19 cellular contexts compared by ENCODE assay signal in the genomic region with DNA sequence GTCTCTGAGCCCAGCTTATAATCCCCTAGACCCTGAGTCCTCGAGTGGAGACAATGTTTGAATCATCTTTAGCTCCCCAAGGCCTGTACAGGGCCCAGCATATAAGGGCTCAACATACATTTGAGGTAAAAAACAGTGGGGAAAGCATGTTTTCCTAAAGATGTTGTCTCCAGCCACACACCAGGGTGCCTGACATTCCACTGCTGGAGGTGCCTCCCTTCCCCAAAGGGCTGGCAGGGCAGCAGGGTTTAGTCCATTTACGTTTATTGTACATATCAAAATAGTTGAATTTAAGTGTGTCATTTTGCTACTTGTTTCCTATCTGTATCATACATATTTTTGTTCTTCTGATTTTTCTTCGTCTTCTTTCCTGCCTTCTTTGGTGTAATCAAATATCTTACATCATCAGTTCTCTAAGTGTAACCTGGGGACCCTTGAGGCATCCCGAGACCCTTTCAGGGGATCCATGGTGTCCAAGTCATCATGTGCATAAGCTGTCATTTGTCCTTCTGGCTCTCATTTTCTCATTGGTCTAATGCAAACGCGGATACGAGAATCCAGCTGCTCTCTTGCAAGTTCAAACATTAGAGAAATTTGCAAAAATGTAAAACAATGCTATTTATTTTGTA.
DNase-seq lines count a peak whose midpoint lies in the region; ATAC-seq and TF ChIP-seq lines count a peak whose summit lies in the region.
"Had no signal": no experiment of that assay in that cellular context is flagged by ENCODE, and none has a peak within 500 bp of the region (broad histone marks: within the 10 kb centered on the region; RNA-seq: fewer than 3 reads in every experiment).

No MANE protein-coding gene starts in this region.

- no peak for TF ChIP-seq CTCF in HEK293 (tag by site-specific recombination; IDR thresholded peaks at IDR 0.05)
- no peak for TF ChIP-seq CTCF in endodermal cell (conservative IDR thresholded peaks at IDR 0.05)
- TF ChIP-seq CTCF in osteocyte (IDR thresholded peaks at IDR 0.05): no peak

- CTCF ChIA-PET in HEK293 (lab: Yijun Ruan, JAX): no interaction called here

- POLR2A ChIA-PET in HEK293 (lab: Yijun Ruan, JAX): no interaction called here

- 93 to 97% methylated on average over 6 of the region's 7 CpGs for whole genome bisulfite sequencing in endodermal cell (ENCODE audit: insufficient coverage in 1 of 2, insufficient read length in 1 of 2), 2 experiments

- H3K4me1 Mint-ChIP-seq in endodermal cell (no peaks in the 10 kb centered on the region), osteocyte (ENCODE audit: unreplicated experiment) (no peaks in the 10 kb centered on the region)
- H3K4me1 Mint-ChIP-seq: CD4-positive, CD25-positive, alpha-beta regulatory T cell; CD8-positive, alpha-beta memory T cell had no signal

- H3K36me3 Mint-ChIP-seq in endodermal cell (ENCODE audit: low read depth): no peaks in the 10 kb centered on the region
- H3K36me3 Mint-ChIP-seq in osteocyte (ENCODE audit: unreplicated experiment): peaks cover 4% of the 10 kb centered on the region
- H3K36me3 Mint-ChIP-seq: CD4-positive, CD25-positive, alpha-beta regulatory T cell had no signal

- H3K4me1 ChIP-seq in HEK293 (ENCODE audit: control insufficient read depth, insufficient read depth, low read length) (no peaks in the 10 kb centered on the region), endodermal cell (ENCODE audit: control insufficient read depth, insufficient read depth, low read length) (no peaks in the 10 kb centered on the region)
- H3K4me1 ChIP-seq: BE2C had no signal

- no peak overlapping the region for H3K4me3 ChIP-seq in HEK293 (ENCODE audit: low read depth, low read length)
- no peak overlapping the region for H3K4me3 ChIP-seq in endodermal cell (ENCODE audit: low read length)
- H3K4me3 ChIP-seq: GM23248 had no signal

- H3K27ac ChIP-seq in HEK293 (ENCODE audit: extremely low read depth, low read depth, low read length) (no peak overlapping the region), endodermal cell (ENCODE audit: low read depth, low read length) (no peak overlapping the region)
- H3K27ac ChIP-seq: GM23248, HL-60 had no signal

- no peak for ATAC-seq in sciatic nerve

- H3K4me3 Mint-ChIP-seq in endodermal cell: no peak overlapping the region
- H3K4me3 Mint-ChIP-seq in osteocyte (ENCODE audit: unreplicated experiment): no peak overlapping the region
- H3K4me3 Mint-ChIP-seq: CD4-positive, CD25-positive, alpha-beta regulatory T cell; CD8-positive, alpha-beta memory T cell; HFFc6 had no signal

- H3K27me3 Mint-ChIP-seq in endodermal cell (ENCODE audit: insufficient read depth): peaks cover 3% of the 10 kb centered on the region
- peaks cover 2% of the 10 kb centered on the region for H3K27me3 Mint-ChIP-seq in osteocyte (ENCODE audit: unreplicated experiment)
- H3K27me3 Mint-ChIP-seq: CD4-positive, CD25-positive, alpha-beta regulatory T cell; CD8-positive, alpha-beta memory T cell had no signal

- H3K9me3 ChIP-seq in HEK293 (ENCODE audit: control insufficient read depth, insufficient read depth, low read depth, low read length) (no peaks in the 10 kb centered on the region), endodermal cell (ENCODE audit: control insufficient read depth, low read length) (peaks cover 9% of the 10 kb centered on the region)
- H3K9me3 ChIP-seq: BE2C had no signal

- DNase-seq in 8988T (peak; percentile 11), endodermal cell (peak; percentile 13), sciatic nerve (ENCODE audit: low spot score) (peak; percentile 26), dermis blood vessel endothelial cell (no peak), osteocyte (ENCODE audit: extremely low spot score, unreplicated experiment) (no peak), NCI-H345 treated with DMSO at 0.1 percent for 48 hours (lab: John Stamatoyannopoulos, UW; ENCODE audit: unreplicated experiment) (no peak)
- DNase-seq: ACHN; BE2C; CD4-positive, CD25-positive, alpha-beta regulatory T cell; CD8-positive, alpha-beta memory T cell; COR-L47; DMS153; DMS79; GDM1; GM23248; HCEC 1CT; HFFc6 had no signal

- no peak overlapping the region for H3K9ac ChIP-seq in endodermal cell (ENCODE audit: extremely low read depth, low read length, poor library complexity, severe bottlenecking)
- H3K9ac ChIP-seq: GM23248 had no signal

- no peaks in the 10 kb centered on the region for H3K27me3 ChIP-seq in endodermal cell (ENCODE audit: control insufficient read depth, insufficient read depth, low read length, poor library complexity, severe bottlenecking)
- H3K27me3 ChIP-seq: BE2C had no signal

- H3K27ac Mint-ChIP-seq in endodermal cell (no peak overlapping the region), osteocyte (ENCODE audit: unreplicated experiment) (no peak overlapping the region)
- H3K27ac Mint-ChIP-seq: CD4-positive, CD25-positive, alpha-beta regulatory T cell; HFFc6 had no signal

- H3K36me3 ChIP-seq in HEK293 (ENCODE audit: control insufficient read depth in 2 of 2, insufficient read depth in 1 of 2, low read length in 2 of 2) (no peaks in the 10 kb centered on the region), endodermal cell (ENCODE audit: control insufficient read depth, insufficient read depth, low read length) (no peaks in the 10 kb centered on the region)
- H3K36me3 ChIP-seq: BE2C had no signal

- H3K9me3 Mint-ChIP-seq in endodermal cell (peaks cover 19% of the 10 kb centered on the region), osteocyte (ENCODE audit: unreplicated experiment) (peaks cover 5% of the 10 kb centered on the region)

- intact Hi-C loops in sciatic nerve (cut with DNase I): no loop called here

TF ChIP-seq in HEK293, 187 proteins besides CTCF, POLR2A, EP300 and RAD21:
- peak; percentile 93; the same call in 1 of the 2 replicates for TF ChIP-seq TRIM28 (IDR thresholded peaks at IDR 0.05; ENCODE audit: borderline replicate concordance, low read length)
- no peak for TF ChIP-seq ZFP37 (tag by site-specific recombination; IDR thresholded peaks at IDR 0.05)
- no peak for TF ChIP-seq ZNF585B (tag by site-specific recombination; IDR thresholded peaks at IDR 0.05)
- no peak for TF ChIP-seq ZNF202 (tag by site-specific recombination; IDR thresholded peaks at IDR 0.05; ENCODE audit: borderline replicate concordance)
- TF ChIP-seq, protein P1, sequence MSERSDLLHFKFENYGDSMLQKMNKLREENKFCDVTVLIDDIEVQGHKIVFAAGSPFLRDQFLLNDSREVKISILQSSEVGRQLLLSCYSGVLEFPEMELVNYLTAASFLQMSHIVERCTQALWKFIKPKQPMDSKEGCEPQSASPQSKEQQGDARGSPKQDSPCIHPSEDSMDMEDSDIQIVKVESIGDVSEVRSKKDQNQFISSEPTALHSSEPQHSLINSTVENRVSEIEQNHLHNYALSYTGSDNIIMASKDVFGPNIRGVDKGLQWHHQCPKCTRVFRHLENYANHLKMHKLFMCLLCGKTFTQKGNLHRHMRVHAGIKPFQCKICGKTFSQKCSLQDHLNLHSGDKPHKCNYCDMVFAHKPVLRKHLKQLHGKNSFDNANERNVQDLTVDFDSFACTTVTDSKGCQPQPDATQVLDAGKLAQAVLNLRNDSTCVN (tag by site-specific recombination; optimal IDR thresholded peaks at IDR 0.05): no peak
- no peak for TF ChIP-seq MEIS1 (CRISPR knock-in tag; IDR thresholded peaks at IDR 0.05; ENCODE audit: borderline replicate concordance)
- TF ChIP-seq ZFP69B (tag by site-specific recombination; IDR thresholded peaks at IDR 0.05): no peak
- TF ChIP-seq ZNF175 (tag by site-specific recombination; IDR thresholded peaks at IDR 0.05): no peak
- TF ChIP-seq SETDB1 (IDR thresholded peaks at IDR 0.05; ENCODE audit: insufficient read length, low read length): peak; percentile 72
- TF ChIP-seq ZNF621 (tag by site-specific recombination; IDR thresholded peaks at IDR 0.05): no peak
- no peak for TF ChIP-seq ZNF423 (tag by site-specific recombination; IDR thresholded peaks at IDR 0.05)

Comparison
In these comparisons a context has a peak if more than half of its experiments do, and no peak if none do; other contexts are left out.
1. DNase-seq: peak in 8988T (single experiment), endodermal cell (single experiment) and sciatic nerve (single experiment); none in dermis blood vessel endothelial cell (single experiment), osteocyte (single experiment) and NCI-H345 treated with DMSO at 0.1 percent for 48 hours (single experiment).